20 cellular contexts compared by ENCODE assay signal in the genomic region with DNA sequence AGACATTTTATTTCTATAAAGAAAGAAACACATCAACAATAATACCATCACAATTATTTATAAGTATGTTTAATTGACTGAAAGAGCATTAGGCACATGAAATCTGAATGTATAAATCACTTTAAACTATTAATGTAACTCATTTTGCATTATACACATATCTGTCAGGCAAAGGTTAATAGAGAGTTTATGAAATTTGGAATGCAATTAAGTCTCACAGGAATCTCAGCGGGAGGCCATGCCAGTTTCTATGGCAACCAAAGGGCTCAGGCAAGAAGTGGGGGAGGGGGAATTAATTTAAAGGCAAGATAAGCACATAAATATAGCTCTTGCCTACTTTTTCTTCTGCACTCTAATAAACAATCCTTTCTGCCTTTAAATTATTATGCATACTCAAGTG.
DNase-seq lines count a peak whose midpoint lies in the region; TF ChIP-seq lines count a peak whose summit lies in the region.
"Had no signal": no experiment of that assay in that cellular context is flagged by ENCODE, and none has a peak within 500 bp of the region (broad histone marks: within the 10 kb centered on the region; RNA-seq: fewer than 3 reads in every experiment).

No MANE protein-coding gene starts in this region.

- no peak overlapping the region for H3K4me3 ChIP-seq in osteoblast (ENCODE audit: insufficient read depth, low read length)
- H3K4me3 ChIP-seq in CD4-positive, alpha-beta memory T cell (ENCODE audit: low read length in 2 of 2), result no peak overlapping the region
- H3K4me3 ChIP-seq: esophagus muscularis mucosa, ovary, skin epidermis, thoracic aorta had no signal

- H3K27ac Mint-ChIP-seq in endothelial cell (ENCODE audit: unreplicated experiment), result peak overlapping the region; percentile 52
- H3K27ac Mint-ChIP-seq in CD4-positive, alpha-beta memory T cell, result no peak overlapping the region
- H3K27ac Mint-ChIP-seq: B cell; dendritic cell treated with granulocyte-macrophage colony-stimulating factor and Interleukin-4, amounts not matched to agents 40 ng/mL and 50 ng/mL, for 4 days had no signal

- no peaks in the 10 kb centered on the region for H3K36me3 ChIP-seq in osteoblast (ENCODE audit: insufficient read depth, low read length)
- no peaks in the 10 kb centered on the region for H3K36me3 ChIP-seq in CD4-positive, alpha-beta memory T cell (ENCODE audit: insufficient read depth, low read length)
- H3K36me3 ChIP-seq: esophagus muscularis mucosa, ovary, thoracic aorta had no signal

- no peak overlapping the region for H3K4me2 ChIP-seq in osteoblast (ENCODE audit: insufficient read depth, low read length)

- DNase-seq in HEK293T (ENCODE audit: extremely low spot score) (peak; percentile 16), NCI-H748 treated with DMSO at 0.1 percent for 48 hours (lab: John Stamatoyannopoulos, UW) (peak; percentile 0), endothelial cell (ENCODE audit: low spot score) (no peak), osteoblast (ENCODE audit: insufficient read length, low spot score, missing footprints) (peak; percentile 3), medulla oblongata (ENCODE audit: extremely low spot score) (no peak), DMS114 treated with DMSO at 0.1 percent for 48 hours (lab: John Stamatoyannopoulos, UW; ENCODE audit: unreplicated experiment) (no peak)
- no peak for DNase-seq in CD4-positive, alpha-beta memory T cell
- DNase-seq: activated CD4-positive, alpha-beta T cell treated with anti-CD3 and anti-CD28 coated beads for 48 hours; activated CD8-positive, alpha-beta memory T cell treated with anti-CD3 and anti-CD28 coated beads, Interleukin-2, amount 50 U/mL, for 48 hours; activated gamma-delta T cell treated with Interleukin-2 at 50 U/mL for 16 hours; anterior cingulate cortex; DMS153; IMR-90; NCI-H2171; ovary had no signal

- no peak overlapping the region for H3K27ac ChIP-seq in osteoblast (ENCODE audit: low read depth, low read length)
- H3K27ac ChIP-seq in CD4-positive, alpha-beta memory T cell (ENCODE audit: low read depth, low read length), result no peak overlapping the region
- H3K27ac ChIP-seq: esophagus muscularis mucosa, ovary, skin epidermis, thoracic aorta had no signal

- H3K79me2 ChIP-seq in osteoblast (ENCODE audit: insufficient read depth, low read length), result no peaks in the 10 kb centered on the region

- H3K27me3 ChIP-seq in osteoblast (ENCODE audit: insufficient read depth, low read length), result no peaks in the 10 kb centered on the region
- no peaks in the 10 kb centered on the region for H3K27me3 ChIP-seq in CD4-positive, alpha-beta memory T cell (ENCODE audit: insufficient read depth, low read length)
- H3K27me3 ChIP-seq: esophagus muscularis mucosa, ovary had no signal

- H3K9me3 Mint-ChIP-seq in endothelial cell (ENCODE audit: unreplicated experiment), result no peaks in the 10 kb centered on the region
- H3K9me3 Mint-ChIP-seq in CD4-positive, alpha-beta memory T cell, result peaks cover 0 to 2% (median 0%) of the 10 kb centered on the region in 8 donors

- CTCF ChIA-PET in HEK293T (lab: Yijun Ruan, JAX), result no interaction called here
- CTCF ChIA-PET in CD4-positive, alpha-beta memory T cell (lab: Charles Lee; ENCODE audit: partially characterized antibody), result no interaction called here

- H3K36me3 Mint-ChIP-seq in endothelial cell (ENCODE audit: low read depth, unreplicated experiment), result no peaks in the 10 kb centered on the region
- no peaks in the 10 kb centered on the region for H3K36me3 Mint-ChIP-seq in CD4-positive, alpha-beta memory T cell

- H3K4me1 Mint-ChIP-seq in endothelial cell (ENCODE audit: unreplicated experiment), result no peaks in the 10 kb centered on the region
- H3K4me1 Mint-ChIP-seq in CD4-positive, alpha-beta memory T cell, result no peaks in the 10 kb centered on the region

- intact Hi-C loops in CD4-positive, alpha-beta memory T cell (cut with micrococcal nuclease), result no loop called here

- no peaks in the 10 kb centered on the region for H3K27me3 Mint-ChIP-seq in endothelial cell (ENCODE audit: unreplicated experiment)
- peaks cover 0 to 5% of the 10 kb centered on the region in 2 donors for H3K27me3 Mint-ChIP-seq in CD4-positive, alpha-beta memory T cell
- H3K27me3 Mint-ChIP-seq: dendritic cell treated with granulocyte-macrophage colony-stimulating factor and Interleukin-4, amounts not matched to agents 40 ng/mL and 50 ng/mL, for 4 days had no signal

- POLR2A ChIA-PET in HEK293T (lab: Yijun Ruan, JAX), result no interaction called here
- POLR2A ChIA-PET in CD4-positive, alpha-beta memory T cell (lab: Charles Lee; ENCODE audit: partially characterized antibody), result no interaction called here

- H2AFZ ChIP-seq in osteoblast (ENCODE audit: low read length), result no peak overlapping the region

- H4K20me1 ChIP-seq in osteoblast (ENCODE audit: insufficient read depth, low read length), result no peaks in the 10 kb centered on the region

- H3K9me3 ChIP-seq in osteoblast (ENCODE audit: low read depth, low read length), result no peaks in the 10 kb centered on the region
- no peaks in the 10 kb centered on the region for H3K9me3 ChIP-seq in CD4-positive, alpha-beta memory T cell (ENCODE audit: control insufficient read depth in 1 of 2, low read length in 2 of 2)
- H3K9me3 ChIP-seq: esophagus muscularis mucosa, ovary, thoracic aorta had no signal

- peaks cover 3% of the 10 kb centered on the region for H3K4me1 ChIP-seq in osteoblast (ENCODE audit: insufficient read depth, low read length)
- H3K4me1 ChIP-seq in CD4-positive, alpha-beta memory T cell (ENCODE audit: insufficient read depth, low read length), result no peaks in the 10 kb centered on the region

- no peak overlapping the region for H3K4me3 Mint-ChIP-seq in endothelial cell (ENCODE audit: unreplicated experiment)
- H3K4me3 Mint-ChIP-seq in CD4-positive, alpha-beta memory T cell, result no peak overlapping the region
- H3K4me3 Mint-ChIP-seq: B cell; dendritic cell treated with granulocyte-macrophage colony-stimulating factor and Interleukin-4, amounts not matched to agents 40 ng/mL and 50 ng/mL, for 4 days had no signal

- TF ChIP-seq CTCF in endothelial cell (IDR thresholded peaks at IDR 0.05; ENCODE audit: unreplicated experiment), result no peak
- no peak for TF ChIP-seq CTCF in osteoblast (IDR thresholded peaks at IDR 0.05; ENCODE audit: extremely low read depth, low read depth, low read length)

TF ChIP-seq in HEK293T, 16 proteins besides CTCF, POLR2A, EP300 and RAD21:
- TF ChIP-seq BHLHE40 (IDR thresholded peaks at IDR 0.05; ENCODE audit: borderline replicate concordance) (no peak), FOXK2 (IDR thresholded peaks at IDR 0.05) (no peak), FOXA1 (IDR thresholded peaks at IDR 0.05) (no peak), SUZ12 (IDR thresholded peaks at IDR 0.05) (no peak), LEF1 (IDR thresholded peaks at IDR 0.05; ENCODE audit: borderline replicate concordance) (no peak), TARDBP (IDR thresholded peaks at IDR 0.05) (no peak), CTBP1 (IDR thresholded peaks at IDR 0.05; ENCODE audit: borderline replicate concordance) (no peak), HDGF (IDR thresholded peaks at IDR 0.05; ENCODE audit: borderline replicate concordance) (no peak), L3MBTL2 (conservative IDR thresholded peaks at IDR 0.05) (no peak), ZNF384 (IDR thresholded peaks at IDR 0.05) (no peak), ELF4 (IDR thresholded peaks at IDR 0.05) (no peak)
- TF ChIP-seq, protein P1, sequence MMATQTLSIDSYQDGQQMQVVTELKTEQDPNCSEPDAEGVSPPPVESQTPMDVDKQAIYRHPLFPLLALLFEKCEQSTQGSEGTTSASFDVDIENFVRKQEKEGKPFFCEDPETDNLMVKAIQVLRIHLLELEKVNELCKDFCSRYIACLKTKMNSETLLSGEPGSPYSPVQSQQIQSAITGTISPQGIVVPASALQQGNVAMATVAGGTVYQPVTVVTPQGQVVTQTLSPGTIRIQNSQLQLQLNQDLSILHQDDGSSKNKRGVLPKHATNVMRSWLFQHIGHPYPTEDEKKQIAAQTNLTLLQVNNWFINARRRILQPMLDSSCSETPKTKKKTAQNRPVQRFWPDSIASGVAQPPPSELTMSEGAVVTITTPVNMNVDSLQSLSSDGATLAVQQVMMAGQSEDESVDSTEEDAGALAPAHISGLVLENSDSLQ (IDR thresholded peaks at IDR 0.05), result no peak

Comparison
In these comparisons a context has a peak if more than half of its experiments do, and no peak if none do; other contexts are left out.
1. DNase-seq: peak in HEK293T (single experiment), NCI-H748 treated with DMSO at 0.1 percent for 48 hours (single experiment) and osteoblast (single experiment); none in endothelial cell (single experiment), CD4-positive, alpha-beta memory T cell (0 of 5), medulla oblongata (single experiment) and DMS114 treated with DMSO at 0.1 percent for 48 hours (single experiment).